In genomic region chr4:102562995-102563394, GRCh38 we compare ENCODE assay signal across 16 cellular contexts.
A peak's percentile ranks its signal among the peaks of the same experiment; 100 is the strongest.
DNase-seq lines count a peak whose midpoint lies in the region; FAIRE-seq and TF ChIP-seq lines count a peak whose summit lies in the region.
"Had no signal": no experiment of that assay in that cellular context is flagged by ENCODE, and none has a peak within 500 bp of the region (broad histone marks: within the 10 kb centered on the region; RNA-seq: fewer than 3 reads in every experiment).

No MANE protein-coding gene starts in this region.

- peaks cover 17 to 65% (median 45%) of the 10 kb centered on the region in 11 experiments for H3K36me3 ChIP-seq in BLaER1 treated with 17β-estradiol and CSF1 and Interleukin-3, amounts not matched to agents 10 nM and 100 nM

- H3K27ac ChIP-seq in BLaER1 treated with 17β-estradiol and CSF1 and Interleukin-3, amounts not matched to agents 10 nM and 100 nM: peak overlapping the region in 1 of 11 experiments; percentile 75; a peak in 2 of 22 replicates
- H3K27ac ChIP-seq: spleen had no signal

- peak overlapping the region; percentile 93 for H3K27ac Mint-ChIP-seq in activated naive CD8-positive, alpha-beta T cell treated with anti-CD3 and anti-CD28 coated beads for 36 hours

- in situ Hi-C loops in GM13976 (cut with MboI; ENCODE audit: low sequenced_read_pairs, unreplicated experiment): no loop called here

- H3K27me3 Mint-ChIP-seq in activated naive CD8-positive, alpha-beta T cell treated with anti-CD3 and anti-CD28 coated beads for 36 hours: no peaks in the 10 kb centered on the region
- H3K27me3 Mint-ChIP-seq: naive B cell had no signal

- H3K27me3 ChIP-seq in BLaER1 treated with 17β-estradiol and CSF1 and Interleukin-3, amounts not matched to agents 10 nM and 100 nM: no peaks in the 10 kb centered on the region
- H3K27me3 ChIP-seq: spleen had no signal

- peaks cover 3% of the 10 kb centered on the region for H3K9me3 Mint-ChIP-seq in activated naive CD8-positive, alpha-beta T cell treated with anti-CD3 and anti-CD28 coated beads for 36 hours
- H3K9me3 Mint-ChIP-seq: naive B cell had no signal

- no peak for DNase-seq in GM18507 (ENCODE audit: extremely low spot score, insufficient read length, low read depth)
- no peak for DNase-seq in activated naive CD8-positive, alpha-beta T cell treated with anti-CD3 and anti-CD28 coated beads for 36 hours
- peak; percentile 37 for DNase-seq in kidney tubule cell (ENCODE audit: low spot score)
- DNase-seq in stimulated activated CD4-positive, alpha-beta T cell treated with anti-CD3 and anti-CD28 coated beads, Interleukin-15, amount 100 ng/mL, for 24 hours: no peak
- no peak for DNase-seq in RCC 7860 (ENCODE audit: low spot score)
- DNase-seq in GM13976 (ENCODE audit: low spot score): no peak
- DNase-seq: activated CD4-positive, alpha-beta T cell treated with anti-CD3 and anti-CD28 coated beads, Interleukin-2, amount 50 U/mL, for 4 hours; activated effector memory CD4-positive, alpha-beta T cell treated with anti-CD3 and anti-CD28 coated beads, Interleukin-2, amount 50 U/mL, for 16 hours; central memory CD4-positive, alpha-beta T cell; MM.1S; naive B cell; NCI-H187 treated with DMSO at 0.1 percent for 48 hours; NCI-H510A treated with DMSO at 0.1 percent for 48 hours; spleen had no signal

- FAIRE-seq in GM18507 (lab: Jason Lieb, UNC): peak; percentile 56
- FAIRE-seq in RCC 7860 (lab: Jason Lieb, UNC): no peak
- FAIRE-seq: frontal cortex had no signal

- no peak for TF ChIP-seq CTCF in GM13976 (IDR thresholded peaks at IDR 0.05; ENCODE audit: borderline replicate concordance, control extremely low read depth, extremely low read depth, insufficient read depth, missing control alignments)

- H3K4me2 ChIP-seq in BLaER1 treated with 17β-estradiol and CSF1 and Interleukin-3, amounts not matched to agents 10 nM and 100 nM: peak overlapping the region in 10 of 11 experiments; percentile 7 to 79 (median 70); a peak in 14 of 22 replicates

- H3K4me3 ChIP-seq in BLaER1 treated with 17β-estradiol and CSF1 and Interleukin-3, amounts not matched to agents 10 nM and 100 nM: no peak overlapping the region
- H3K4me3 ChIP-seq: spleen had no signal

- peaks cover 0 to 82% (median 15%) of the 10 kb centered on the region in 11 experiments; a peak in 11 of 22 replicates for H4K20me1 ChIP-seq in BLaER1 treated with 17β-estradiol and CSF1 and Interleukin-3, amounts not matched to agents 10 nM and 100 nM

- H3K4me3 Mint-ChIP-seq in activated naive CD8-positive, alpha-beta T cell treated with anti-CD3 and anti-CD28 coated beads for 36 hours: peak overlapping the region; percentile 12
- H3K4me3 Mint-ChIP-seq: naive B cell had no signal

- H3K9ac ChIP-seq in BLaER1 treated with 17β-estradiol and CSF1 and Interleukin-3, amounts not matched to agents 10 nM and 100 nM: no peak overlapping the region

- H3K4me1 Mint-ChIP-seq in activated naive CD8-positive, alpha-beta T cell treated with anti-CD3 and anti-CD28 coated beads for 36 hours: peaks cover 87% of the 10 kb centered on the region

- H3K4me1 ChIP-seq in BLaER1 treated with 17β-estradiol and CSF1 and Interleukin-3, amounts not matched to agents 10 nM and 100 nM: peaks cover 22 to 52% (median 44%) of the 10 kb centered on the region in 10 experiments

- 0 out of 22 replicates have a peak, but pooled peaks cover 0 to 9% (median 0%) of the 10 kb centered on the region in 11 experiments for H3K9me3 ChIP-seq in BLaER1 treated with 17β-estradiol and CSF1 and Interleukin-3, amounts not matched to agents 10 nM and 100 nM (replicated peaks in 1 of 11)
- H3K9me3 ChIP-seq: spleen had no signal

- peaks cover 81% of the 10 kb centered on the region for H3K36me3 Mint-ChIP-seq in activated naive CD8-positive, alpha-beta T cell treated with anti-CD3 and anti-CD28 coated beads for 36 hours
